17 cellular contexts compared by ENCODE assay signal in genomic region chr3:153753035-153753434, GRCh38.
"Had no signal": no experiment of that assay in that cellular context is flagged by ENCODE, and none has a peak within 500 bp of the region (broad histone marks: within the 10 kb centered on the region; RNA-seq: fewer than 3 reads in every experiment).

No MANE protein-coding gene starts in this region.

- H3K27ac ChIP-seq: epithelial cell of prostate, left lung, lower lobe of right lung, neutrophil, ovary, suprapubic skin, tibial artery, upper lobe of left lung, vagina had no signal

- DNase-seq: effector memory CD8-positive, alpha-beta T cell; glutamatergic neuron; immature natural killer cell; left lung; lower lobe of right lung; ovary; small intestine; stimulated activated CD4-positive, alpha-beta T cell treated with anti-CD3 and anti-CD28 coated beads, Interleukin-12 subunit alpha, Interleukin-12 subunit beta, amount 100 ng/mL, for 4 hours; stimulated activated naive CD4-positive, alpha-beta T cell treated with Interleukin-2 at 50 U/mL for 16 hours; tibial artery had no signal

- H3K4me3 ChIP-seq: esophagus muscularis mucosa, gastroesophageal sphincter, left lung, lower lobe of right lung, ovary, suprapubic skin, tibial artery, upper lobe of left lung, vagina had no signal

- H3K9me3 ChIP-seq: esophagus muscularis mucosa, gastroesophageal sphincter, left lung, lower lobe of right lung, neutrophil, ovary, suprapubic skin, tibial artery, upper lobe of left lung, vagina had no signal

- H3K27me3 ChIP-seq: esophagus muscularis mucosa, gastroesophageal sphincter, left lung, neutrophil, ovary, suprapubic skin, tibial artery, upper lobe of left lung, vagina had no signal

- ATAC-seq: effector memory CD8-positive, alpha-beta T cell had no signal

- H3K4me1 ChIP-seq: left lung, lower lobe of right lung, suprapubic skin, vagina had no signal

- H3K36me3 ChIP-seq: esophagus muscularis mucosa, gastroesophageal sphincter, left lung, lower lobe of right lung, neutrophil, ovary, suprapubic skin, tibial artery, upper lobe of left lung, vagina had no signal
